Comparison of ENCODE assay signal across 10 cellular contexts in genomic region chr14:99234982-99235491, GRCh38. TPM values are rescaled to one million over a fixed set of nuclear protein-coding genes. Genes with fewer than 3 reads are reported as not detected.
DNase-seq lines count a peak whose midpoint lies in the region; ATAC-seq and TF ChIP-seq lines count a peak whose summit lies in the region.
"Had no signal": no experiment of that assay in that cellular context is flagged by ENCODE, and none has a peak within 500 bp of the region (broad histone marks: within the 10 kb centered on the region; RNA-seq: fewer than 3 reads in every experiment).

No MANE protein-coding gene starts in this region.

- no peak overlapping the region for H3K4me3 ChIP-seq in coronary artery
- H3K4me3 ChIP-seq: heart right ventricle had no signal

- ATAC-seq in activated CD4-positive, CD25-positive, alpha-beta regulatory T cell treated with anti-CD3 and anti-CD28 coated beads, Interleukin-2, amount 50 U/mL, for 24 hours = peak; percentile 55 to 60
- ATAC-seq: heart right ventricle had no signal

- no peak for TF ChIP-seq CTCF in nephron progenitor cell (IDR thresholded peaks at IDR 0.05)
- TF ChIP-seq CTCF in type B pancreatic cell (conservative IDR thresholded peaks at IDR 0.05) = no peak
- no peak for TF ChIP-seq CTCF in coronary artery (IDR thresholded peaks at IDR 0.05)

- H3K36me3 Mint-ChIP-seq in activated naive CD8-positive, alpha-beta T cell treated with anti-CD3 and anti-CD28 coated beads for 36 hours = peaks cover 48% of the 10 kb centered on the region
- H3K36me3 Mint-ChIP-seq in nephron progenitor cell (ENCODE audit: low read depth) = no peaks in the 10 kb centered on the region
- peaks cover 4% of the 10 kb centered on the region for H3K36me3 Mint-ChIP-seq in type B pancreatic cell

- H3K4me3 Mint-ChIP-seq in activated naive CD8-positive, alpha-beta T cell treated with anti-CD3 and anti-CD28 coated beads for 36 hours = peak overlapping the region; percentile 79
- H3K4me3 Mint-ChIP-seq in nephron progenitor cell (peak overlapping the region; percentile 85), type B pancreatic cell (peak overlapping the region; percentile 92)

- H3K27me3 Mint-ChIP-seq in activated naive CD8-positive, alpha-beta T cell treated with anti-CD3 and anti-CD28 coated beads for 36 hours = no peaks in the 10 kb centered on the region
- H3K27me3 Mint-ChIP-seq in nephron progenitor cell (ENCODE audit: low read depth, poor library complexity) = peaks cover 42% of the 10 kb centered on the region
- H3K27me3 Mint-ChIP-seq in type B pancreatic cell = peaks cover 10% of the 10 kb centered on the region

- no peaks in the 10 kb centered on the region for H3K9me3 Mint-ChIP-seq in activated naive CD8-positive, alpha-beta T cell treated with anti-CD3 and anti-CD28 coated beads for 36 hours
- H3K9me3 Mint-ChIP-seq in nephron progenitor cell (no peaks in the 10 kb centered on the region), type B pancreatic cell (no peaks in the 10 kb centered on the region)

- H3K27ac Mint-ChIP-seq in activated naive CD8-positive, alpha-beta T cell treated with anti-CD3 and anti-CD28 coated beads for 36 hours = peak overlapping the region; percentile 91
- H3K27ac Mint-ChIP-seq in nephron progenitor cell (no peak overlapping the region), type B pancreatic cell (peak overlapping the region; percentile 88)

- H3K27ac ChIP-seq in coronary artery = no peak overlapping the region

- H3K4me1 Mint-ChIP-seq in activated naive CD8-positive, alpha-beta T cell treated with anti-CD3 and anti-CD28 coated beads for 36 hours = peaks cover 89% of the 10 kb centered on the region
- peaks cover 80% of the 10 kb centered on the region for H3K4me1 Mint-ChIP-seq in nephron progenitor cell
- H3K4me1 Mint-ChIP-seq in type B pancreatic cell (ENCODE audit: unreplicated experiment) = peaks cover 46% of the 10 kb centered on the region

- DNase-seq in activated CD4-positive, CD25-positive, alpha-beta regulatory T cell treated with anti-CD3 and anti-CD28 coated beads, Interleukin-2, amount 50 U/mL, for 72 hours = no peak
- DNase-seq in activated naive CD8-positive, alpha-beta T cell treated with anti-CD3 and anti-CD28 coated beads for 36 hours = peak; percentile 81
- peak; percentile 76 for DNase-seq in nephron progenitor cell
- DNase-seq in type B pancreatic cell (ENCODE audit: extremely low spot score, unreplicated experiment) = no peak
- DNase-seq in HuH-7 (ENCODE audit: low spot score) = no peak
- no peak for DNase-seq in coronary artery (ENCODE audit: low spot score)
- DNase-seq in NCI-H2081 (lab: John Stamatoyannopoulos, UW) = no peak
- DNase-seq: heart right ventricle, NCI-H82 had no signal

RNA-seq across cellular contexts. Expression of gene BCL11B, which starts 37.0 kb away (rescaled TPM):
- 10 to 100 TPM; 38.9 to 40.3 TPM for total RNA-seq in activated naive CD8-positive, alpha-beta T cell treated with anti-CD3 and anti-CD28 coated beads for 36 hours
- total RNA-seq in type B pancreatic cell (ENCODE audit: low replicate concordance) = 11.4 and 32.0 TPM in 2 replicates

Comparison
In these comparisons a context has a peak if more than half of its experiments do, and no peak if none do; other contexts are left out.
1. DNase-seq: peak in activated naive CD8-positive, alpha-beta T cell treated with anti-CD3 and anti-CD28 coated beads for 36 hours (single experiment) and nephron progenitor cell (single experiment); none in activated CD4-positive, CD25-positive, alpha-beta regulatory T cell treated with anti-CD3 and anti-CD28 coated beads, Interleukin-2, amount 50 U/mL, for 72 hours (single experiment), type B pancreatic cell (single experiment), HuH-7 (single experiment), coronary artery (single experiment) and NCI-H2081 (0 of 2).
2. Peak in every context shown above with its lines, with median percentiles within 50 percentile points of each other: H3K4me3 Mint-ChIP-seq.